In the genomic region with DNA sequence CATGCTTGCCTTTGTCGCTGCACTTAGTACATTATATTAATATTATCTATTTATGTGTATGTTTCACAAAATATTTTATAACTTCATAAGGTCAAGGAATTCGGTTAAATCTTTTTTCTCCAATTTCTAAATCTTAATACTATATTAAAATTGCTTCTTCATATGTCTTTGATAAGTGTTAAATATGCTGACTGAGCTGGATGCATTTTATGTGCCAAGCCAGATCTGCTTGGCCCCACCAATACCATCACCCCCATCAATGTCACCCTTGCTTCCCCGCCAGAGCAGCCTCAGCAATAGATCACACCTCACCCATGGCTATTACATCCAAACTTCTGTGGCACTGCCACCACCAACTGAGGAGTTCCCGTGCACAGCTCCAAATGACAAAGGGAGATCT, we compare ENCODE assay signal across 8 cellular contexts.
"Had no signal": no experiment of that assay in that cellular context is flagged by ENCODE, and none has a peak within 500 bp of the region (broad histone marks: within the 10 kb centered on the region; RNA-seq: fewer than 3 reads in every experiment).

No MANE protein-coding gene starts in this region.

- ATAC-seq: GM23338 had no signal

- H3K4me3 Mint-ChIP-seq: GM23338, H9, IgD-negative memory B cell had no signal

- H3K36me3 Mint-ChIP-seq: IgD-negative memory B cell had no signal

- FAIRE-seq: H1, H54 had no signal

- H3K4me2 ChIP-seq: GM23338 had no signal

- H3K27ac Mint-ChIP-seq: GM23338, H9 had no signal

- H2AFZ ChIP-seq: GM23338 had no signal

- H3K27ac ChIP-seq: HL-60 had no signal

- H3K4me1 Mint-ChIP-seq: H9, IgD-negative memory B cell had no signal

- DNase-seq: H9, HCEC 1CT, KG1 had no signal

- H3K9me3 Mint-ChIP-seq: GM23338, H9 had no signal

- H3K4me3 ChIP-seq: GM23338 had no signal
